In genomic region chr9:95055851-95056551, GRCh38 we compare ENCODE assay signal across 8 cellular contexts.
DNase-seq lines count a peak whose midpoint lies in the region; ATAC-seq and TF ChIP-seq lines count a peak whose summit lies in the region.

No MANE protein-coding gene starts in this region.

- peaks cover 0 to 1% of the 10 kb centered on the region in 2 donors for H3K36me3 ChIP-seq in left lung

- H3K4me3 ChIP-seq in coronary artery (peak overlapping the region; percentile 68), left lung (no peak overlapping the region)

- no peaks in the 10 kb centered on the region for H3K9me3 ChIP-seq in left lung

- no peaks in the 10 kb centered on the region for H3K9me3 Mint-ChIP-seq in activated T-helper 2 cell treated with anti-CD3 and anti-CD28 coated beads, Interferon-gamma antibody, Interleukin-2, Interleukin-4, amounts not matched to agents 10 μg/mL and 5 μg/mL and 100 μg/mL, durations not matched to agents 14 hours and 24 hours and 36 hours

- H3K27ac ChIP-seq in coronary artery (peak overlapping the region; percentile 91 to 93), left lung (peak overlapping the region; percentile 57 to 85), temporal lobe (ENCODE audit: low read depth, low read length) (peak overlapping the region; percentile 70)

- no peak overlapping the region for H3K27ac Mint-ChIP-seq in activated T-helper 2 cell treated with anti-CD3 and anti-CD28 coated beads, Interferon-gamma antibody, Interleukin-2, Interleukin-4, amounts not matched to agents 10 μg/mL and 5 μg/mL and 100 μg/mL, durations not matched to agents 14 hours and 24 hours and 36 hours

- no peak overlapping the region for H3K4me3 Mint-ChIP-seq in activated T-helper 2 cell treated with anti-CD3 and anti-CD28 coated beads, Interferon-gamma antibody, Interleukin-2, Interleukin-4, amounts not matched to agents 10 μg/mL and 5 μg/mL and 100 μg/mL, durations not matched to agents 14 hours and 24 hours and 36 hours (ENCODE audit: low read depth)

- DNase-seq in NCI-H1092 (lab: John Stamatoyannopoulos, UW) (peak; percentile 66), coronary artery (ENCODE audit: low spot score) (no peak), left lung (no peak), NCI-H526 (lab: John Stamatoyannopoulos, UW) (no peak), HuH-7 (ENCODE audit: low spot score) (no peak)
- DNase-seq in activated T-helper 2 cell treated with anti-CD3 and anti-CD28 coated beads, Interferon-gamma antibody, Interleukin-2, Interleukin-4, amounts not matched to agents 10 μg/mL and 5 μg/mL and 100 μg/mL, durations not matched to agents 14 hours and 24 hours and 36 hours (ENCODE audit: low spot score) = no peak

- H3K36me3 Mint-ChIP-seq in activated T-helper 2 cell treated with anti-CD3 and anti-CD28 coated beads, Interferon-gamma antibody, Interleukin-2, Interleukin-4, amounts not matched to agents 10 μg/mL and 5 μg/mL and 100 μg/mL, durations not matched to agents 14 hours and 24 hours and 36 hours (ENCODE audit: low read depth) = peaks cover 10% of the 10 kb centered on the region

- H3K27me3 Mint-ChIP-seq in activated T-helper 2 cell treated with anti-CD3 and anti-CD28 coated beads, Interferon-gamma antibody, Interleukin-2, Interleukin-4, amounts not matched to agents 10 μg/mL and 5 μg/mL and 100 μg/mL, durations not matched to agents 14 hours and 24 hours and 36 hours (ENCODE audit: low read depth) = no peaks in the 10 kb centered on the region

- H3K4me1 ChIP-seq in left lung = peaks cover 22 to 38% of the 10 kb centered on the region in 2 donors

- ATAC-seq in left lung (peak; percentile 24), HG03095 (IDR thresholded peaks at IDR 0.05; ENCODE audit: unreplicated experiment) (no peak)

- TF ChIP-seq CTCF in coronary artery (IDR thresholded peaks at IDR 0.05) (no peak), left lung (IDR thresholded peaks at IDR 0.05) (no peak)

- intact Hi-C loops in left lung (cut with DNase I) = no loop called here
- intact Hi-C loops in activated T-helper 2 cell treated with anti-CD3 and anti-CD28 coated beads, Interferon-gamma antibody, Interleukin-2, Interleukin-4, amounts not matched to agents 10 μg/mL and 5 μg/mL and 100 μg/mL, durations not matched to agents 14 hours and 24 hours and 36 hours (cut with micrococcal nuclease) = no loop called here

- H3K27me3 ChIP-seq in left lung = no peaks in the 10 kb centered on the region

- H3K4me1 Mint-ChIP-seq in activated T-helper 2 cell treated with anti-CD3 and anti-CD28 coated beads, Interferon-gamma antibody, Interleukin-2, Interleukin-4, amounts not matched to agents 10 μg/mL and 5 μg/mL and 100 μg/mL, durations not matched to agents 14 hours and 24 hours and 36 hours (ENCODE audit: low read depth) = peaks cover 4% of the 10 kb centered on the region
